In genomic region chr1:89942825-89943658, GRCh38 we compare ENCODE assay signal across 1 cellular context.
TF ChIP-seq lines count a peak whose summit lies in the region.

No MANE protein-coding gene starts in this region.

TF ChIP-seq in HepG2, 621 proteins besides CTCF, POLR2A, EP300 and RAD21 (continued from another document and continues in another):
- TF ChIP-seq BATF2 (CRISPR knock-in tag; IDR thresholded peaks at IDR 0.05) = no peak
- no peak for TF ChIP-seq ZIK1 (CRISPR knock-in tag; IDR thresholded peaks at IDR 0.05; ENCODE audit: borderline replicate concordance, low read depth)
- peak; percentile 87 for TF ChIP-seq ZGPAT (CRISPR knock-in tag; IDR thresholded peaks at IDR 0.05)
- 0 out of 2 replicates have a peak, but pooled peaks have one; percentile 71 for TF ChIP-seq ZNF317 (CRISPR knock-in tag; IDR thresholded peaks at IDR 0.05)
- no peak; the same call in 1 of the 2 replicates for TF ChIP-seq HHEX (CRISPR knock-in tag; IDR thresholded peaks at IDR 0.05)
- peak; percentile 73 for TF ChIP-seq ZKSCAN8 (CRISPR knock-in tag; IDR thresholded peaks at IDR 0.05; ENCODE audit: borderline replicate concordance)
- TF ChIP-seq ISX (CRISPR knock-in tag; conservative IDR thresholded peaks at IDR 0.05) = no peak
- TF ChIP-seq ZNF383 (CRISPR knock-in tag; IDR thresholded peaks at IDR 0.05; ENCODE audit: borderline replicate concordance) = no peak
- 0 out of 2 replicates have a peak, but pooled peaks have one; percentile 59 for TF ChIP-seq HOXA5 (CRISPR knock-in tag; IDR thresholded peaks at IDR 0.05)
- TF ChIP-seq CENPX (CRISPR knock-in tag; IDR thresholded peaks at IDR 0.05) = no peak
- no peak for TF ChIP-seq ZKSCAN1 (IDR thresholded peaks at IDR 0.05; ENCODE audit: low read length)
- no peak for TF ChIP-seq SIN3B (IDR thresholded peaks at IDR 0.05; ENCODE audit: low read length)
- peak; percentile 65; the same call in 1 of the 2 replicates for TF ChIP-seq DMAP1 (CRISPR knock-in tag; IDR thresholded peaks at IDR 0.05)
- no peak for TF ChIP-seq HCFC1 (IDR thresholded peaks at IDR 0.05; ENCODE audit: low read depth, low read length)
- 0 out of 2 replicates have a peak, but pooled peaks have one; percentile 32 for TF ChIP-seq ZNF644 (CRISPR knock-in tag; IDR thresholded peaks at IDR 0.05; ENCODE audit: low read depth)
- no peak for TF ChIP-seq ZNF10 (CRISPR knock-in tag; IDR thresholded peaks at IDR 0.05; ENCODE audit: borderline replicate concordance, low read depth)
- no peak for TF ChIP-seq ZNF770 (CRISPR knock-in tag; IDR thresholded peaks at IDR 0.05)
- no peak for TF ChIP-seq ZBED4 (CRISPR knock-in tag; IDR thresholded peaks at IDR 0.05; ENCODE audit: borderline replicate concordance)
- TF ChIP-seq RBM39 (IDR thresholded peaks at IDR 0.05; ENCODE audit: low read depth, low read length, poor library complexity, severe bottlenecking) = no peak
- TF ChIP-seq FOSL2 (CRISPR knock-in tag; IDR thresholded peaks at IDR 0.05) = peak; percentile 83
- TF ChIP-seq HNRNPL (IDR thresholded peaks at IDR 0.05; ENCODE audit: low read depth, low read length) = no peak
- no peak for TF ChIP-seq TEAD2 (CRISPR knock-in tag; IDR thresholded peaks at IDR 0.05)
- no peak for TF ChIP-seq CC2D1A (CRISPR knock-in tag; IDR thresholded peaks at IDR 0.05)
- TF ChIP-seq ZNF225 (CRISPR knock-in tag; IDR thresholded peaks at IDR 0.05) = no peak
- 0 out of 4 replicates have a peak, but pooled peaks of 1 of the 2 experiments have one; percentile 30 for TF ChIP-seq HMGXB4 (CRISPR knock-in tag; IDR thresholded peaks at IDR 0.05; ENCODE audit: borderline replicate concordance in 1 of 2, low read depth in 1 of 2)
- no peak for TF ChIP-seq ZBTB26 (CRISPR knock-in tag; IDR thresholded peaks at IDR 0.05; ENCODE audit: borderline replicate concordance)
- 0 out of 2 replicates have a peak, but pooled peaks have one; percentile 82 for TF ChIP-seq FOXJ3 (CRISPR knock-in tag; IDR thresholded peaks at IDR 0.05; ENCODE audit: borderline replicate concordance)
- no peak for TF ChIP-seq MED8 (CRISPR knock-in tag; IDR thresholded peaks at IDR 0.05; ENCODE audit: insufficient replicate concordance)
- no peak for TF ChIP-seq GTF3A (CRISPR knock-in tag; conservative IDR thresholded peaks at IDR 0.05)
- no peak for TF ChIP-seq CERS6 (CRISPR knock-in tag; IDR thresholded peaks at IDR 0.05)
- TF ChIP-seq IKZF5 (CRISPR knock-in tag; IDR thresholded peaks at IDR 0.05) = peak; percentile 93
- no peak for TF ChIP-seq ZNF513 (CRISPR knock-in tag; conservative IDR thresholded peaks at IDR 0.05)
- TF ChIP-seq HDAC2 (CRISPR knock-in tag; IDR thresholded peaks at IDR 0.05) = peak; percentile 76
- no peak for TF ChIP-seq SNRNP70 (IDR thresholded peaks at IDR 0.05; ENCODE audit: low read depth, low read length)
- 0 out of 2 replicates have a peak, but pooled peaks have one; percentile 29 for TF ChIP-seq SNAPC2 (CRISPR knock-in tag; IDR thresholded peaks at IDR 0.05)
- TF ChIP-seq ZNF614 (CRISPR knock-in tag; IDR thresholded peaks at IDR 0.05; ENCODE audit: borderline replicate concordance) = peak; percentile 83
- TF ChIP-seq SRF (IDR thresholded peaks at IDR 0.05; ENCODE audit: low read depth, low read length) = peak; percentile 69; the same call in 1 of the 2 replicates
- no peak for TF ChIP-seq KDM3A (CRISPR knock-in tag; IDR thresholded peaks at IDR 0.05; ENCODE audit: low read depth)
- no peak for TF ChIP-seq USF2 (IDR thresholded peaks at IDR 0.05; ENCODE audit: low read depth, low read length)
- no peak; the same call in 1 of the 2 replicates for TF ChIP-seq USF2 (CRISPR knock-in tag; IDR thresholded peaks at IDR 0.05; ENCODE audit: borderline replicate concordance)
- TF ChIP-seq ZNF264 (CRISPR knock-in tag; IDR thresholded peaks at IDR 0.05) = no peak
- no peak for TF ChIP-seq ZNF576 (CRISPR knock-in tag; IDR thresholded peaks at IDR 0.05)
- peak; percentile 32; the same call in 1 of the 2 replicates for TF ChIP-seq ESRRA (CRISPR knock-in tag; IDR thresholded peaks at IDR 0.05; ENCODE audit: low read depth)
- TF ChIP-seq ZSCAN12 (CRISPR knock-in tag; IDR thresholded peaks at IDR 0.05) = 0 out of 2 replicates have a peak, but pooled peaks have one; percentile 60
